9 cellular contexts compared by ENCODE assay signal in the genomic region with DNA sequence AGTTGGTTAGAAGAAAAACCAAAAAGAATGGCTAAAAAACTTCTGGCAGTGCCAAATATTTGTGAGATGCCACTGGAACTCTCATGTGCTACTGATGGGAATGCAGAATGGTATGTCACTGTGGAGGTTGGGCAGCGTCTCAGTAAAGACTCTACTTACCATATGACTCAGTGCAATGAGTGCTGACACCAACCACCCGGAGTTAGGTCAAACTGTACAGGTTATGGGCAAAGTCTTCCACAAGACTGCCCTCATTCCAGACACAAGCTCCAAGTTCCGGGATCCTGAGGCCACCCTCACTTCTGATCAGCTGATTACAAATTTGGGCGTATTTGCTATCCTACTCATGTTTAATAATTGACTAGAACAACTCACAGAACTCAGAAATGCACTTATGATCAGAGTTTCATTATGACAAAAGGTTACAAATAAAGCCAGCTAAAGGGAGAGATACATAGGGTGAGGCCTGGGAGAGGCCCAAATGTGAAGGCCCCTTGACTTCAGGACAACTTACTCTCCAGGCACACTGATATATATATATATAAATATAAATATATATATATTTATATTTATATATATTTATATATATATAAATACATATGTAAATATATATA.
DNase-seq lines count a peak whose midpoint lies in the region; ATAC-seq and TF ChIP-seq lines count a peak whose summit lies in the region.
"Had no signal": no experiment of that assay in that cellular context is flagged by ENCODE, and none has a peak within 500 bp of the region (broad histone marks: within the 10 kb centered on the region; RNA-seq: fewer than 3 reads in every experiment).

No MANE protein-coding gene starts in this region.

- H3K36me3 Mint-ChIP-seq in chondrocyte (ENCODE audit: low read depth): peaks cover 18% of the 10 kb centered on the region
- H3K36me3 Mint-ChIP-seq in stimulated activated memory B cell treated with anti-CD40 and anti-IgM and Interleukin-4, amounts not matched to agents 10 μg/mL and 1 μg/mL and 100 μg/mL, for 72 hours: peaks cover 34% of the 10 kb centered on the region

- H3K9me3 Mint-ChIP-seq in chondrocyte (ENCODE audit: low read depth): peaks cover 7% of the 10 kb centered on the region
- no peaks in the 10 kb centered on the region for H3K9me3 Mint-ChIP-seq in stimulated activated memory B cell treated with anti-CD40 and anti-IgM and Interleukin-4, amounts not matched to agents 10 μg/mL and 1 μg/mL and 100 μg/mL, for 72 hours

- no peak for TF ChIP-seq CTCF in chondrocyte (IDR thresholded peaks at IDR 0.05)

- ATAC-seq in HG03097 (IDR thresholded peaks at IDR 0.05; ENCODE audit: low FRiP score, unreplicated experiment): peak; percentile 80
- peak; percentile 51 for ATAC-seq in stimulated activated memory B cell treated with anti-CD40 and anti-IgM and Interleukin-4, amounts not matched to agents 10 μg/mL and 1 μg/mL and 100 μg/mL, for 72 hours

- peak overlapping the region; percentile 28 for H3K4me3 Mint-ChIP-seq in chondrocyte (ENCODE audit: unreplicated experiment)
- H3K4me3 Mint-ChIP-seq in stimulated activated memory B cell treated with anti-CD40 and anti-IgM and Interleukin-4, amounts not matched to agents 10 μg/mL and 1 μg/mL and 100 μg/mL, for 72 hours: no peak overlapping the region

- H3K4me1 Mint-ChIP-seq in chondrocyte (ENCODE audit: low read depth): peaks cover 36% of the 10 kb centered on the region
- H3K4me1 Mint-ChIP-seq in stimulated activated memory B cell treated with anti-CD40 and anti-IgM and Interleukin-4, amounts not matched to agents 10 μg/mL and 1 μg/mL and 100 μg/mL, for 72 hours: peaks cover 7% of the 10 kb centered on the region

- H3K27ac Mint-ChIP-seq in chondrocyte (ENCODE audit: unreplicated experiment): peak overlapping the region; percentile 97
- H3K27ac Mint-ChIP-seq in stimulated activated memory B cell treated with anti-CD40 and anti-IgM and Interleukin-4, amounts not matched to agents 10 μg/mL and 1 μg/mL and 100 μg/mL, for 72 hours: no peak overlapping the region

- H3K27me3 Mint-ChIP-seq in chondrocyte (ENCODE audit: low read depth): no peaks in the 10 kb centered on the region
- H3K27me3 Mint-ChIP-seq in stimulated activated memory B cell treated with anti-CD40 and anti-IgM and Interleukin-4, amounts not matched to agents 10 μg/mL and 1 μg/mL and 100 μg/mL, for 72 hours: no peaks in the 10 kb centered on the region

- peak; percentile 9 for DNase-seq in activated CD4-positive, alpha-beta T cell treated with anti-CD3 and anti-CD28 coated beads for 48 hours
- no peak for DNase-seq in activated CD4-positive, alpha-beta T cell treated with anti-CD3 and anti-CD28 coated beads, Interleukin-2, amount 50 U/mL, for 1 hour
- no peak for DNase-seq in chondrocyte (ENCODE audit: low spot score)
- no peak for DNase-seq in NCI-H774 (lab: John Stamatoyannopoulos, UW)
- DNase-seq in NCI-H187 treated with DMSO at 0.1 percent for 48 hours (lab: John Stamatoyannopoulos, UW): no peak
- DNase-seq in effector CD8-positive, alpha-beta T cell (lab: John Stamatoyannopoulos, UW): no peak
- DNase-seq: NCI-H2171 had no signal
